14 cellular contexts compared by ENCODE assay signal in the genomic region with DNA sequence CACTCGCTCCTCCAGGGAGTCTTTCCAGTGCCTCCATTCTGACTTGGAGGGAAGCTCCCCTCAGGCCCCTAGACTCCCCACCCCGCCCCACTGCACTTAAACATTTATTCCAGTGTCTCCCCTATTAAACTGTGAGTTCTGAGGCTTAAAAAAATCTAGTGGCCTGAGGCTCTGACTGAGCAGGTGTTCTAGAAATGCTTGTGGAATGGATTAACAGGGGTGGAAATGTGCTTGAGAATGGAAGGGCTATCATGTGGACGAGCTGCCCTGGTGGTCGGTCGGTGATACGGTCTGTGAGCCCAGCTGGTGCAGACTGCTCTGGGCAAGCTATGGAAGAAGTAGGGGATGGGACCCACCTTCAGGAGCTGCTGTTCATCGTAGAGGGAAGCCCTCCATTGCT.
DNase-seq lines count a peak whose midpoint lies in the region; ATAC-seq and TF ChIP-seq lines count a peak whose summit lies in the region.
"Had no signal": no experiment of that assay in that cellular context is flagged by ENCODE, and none has a peak within 500 bp of the region (broad histone marks: within the 10 kb centered on the region; RNA-seq: fewer than 3 reads in every experiment).

No MANE protein-coding gene starts in this region.

- H3K9me3 Mint-ChIP-seq in WTC11 = no peaks in the 10 kb centered on the region
- H3K9me3 Mint-ChIP-seq: CD8-positive, alpha-beta memory T cell; IgD-negative memory B cell had no signal

- H3K27me3 ChIP-seq in H7 (ENCODE audit: control insufficient read depth, insufficient read depth, low read length) = no peaks in the 10 kb centered on the region

- DNase-seq in DMS79 (lab: John Stamatoyannopoulos, UW) (peak; percentile 9), DMS79 treated with DMSO at 0.1 percent for 48 hours (lab: John Stamatoyannopoulos, UW) (no peak), H7 (peak; percentile 24), WTC11 (ENCODE audit: low spot score) (no peak), myocyte (ENCODE audit: low read depth) (peak; percentile 35), KG1 (lab: John Stamatoyannopoulos, UW) (no peak)
- DNase-seq: Caco-2; CD8-positive, alpha-beta memory T cell; GM23248 had no signal

- CTCF ChIA-PET in WTC11 (lab: Charles Lee) = interaction anchor here (0.5 to 0.7 kb wide), 2 partner anchors 40 to 97 kb away, joined by 3 read pairs; no protein-coding TSS in a partner anchor

- H3K4me1 Mint-ChIP-seq in WTC11 = peaks cover 27% of the 10 kb centered on the region
- H3K4me1 Mint-ChIP-seq: IgD-negative memory B cell had no signal

- no peak overlapping the region for H3K4me3 ChIP-seq in H7 (ENCODE audit: insufficient read depth, low read depth, low read length)
- H3K4me3 ChIP-seq: GM12878, GM23248, HAP-1 had no signal

- POLR2A ChIA-PET in WTC11 (lab: Charles Lee) = no interaction called here

- ATAC-seq in WTC11 = no peak
- no peak for ATAC-seq in HG03442 (IDR thresholded peaks at IDR 0.05; ENCODE audit: unreplicated experiment)
- ATAC-seq in HG03460 (IDR thresholded peaks at IDR 0.05; ENCODE audit: unreplicated experiment) = no peak
- ATAC-seq: GM12878 had no signal

- no peaks in the 10 kb centered on the region; the same call in 1 of the 2 replicates for H3K36me3 ChIP-seq in H7 (replicated peaks; ENCODE audit: control insufficient read depth, insufficient read depth, low read length)
- H3K36me3 ChIP-seq: HAP-1 had no signal

- H3K36me3 Mint-ChIP-seq in WTC11 = no peaks in the 10 kb centered on the region

- H3K4me3 Mint-ChIP-seq in WTC11 = no peak overlapping the region
- H3K4me3 Mint-ChIP-seq: CD8-positive, alpha-beta memory T cell; IgD-negative memory B cell had no signal

- no peak for TF ChIP-seq CTCF in WTC11 (IDR thresholded peaks at IDR 0.05)

- H3K27me3 Mint-ChIP-seq in WTC11 (ENCODE audit: low read depth) = no peaks in the 10 kb centered on the region
- H3K27me3 Mint-ChIP-seq: IgD-negative memory B cell had no signal

- H3K27ac Mint-ChIP-seq in WTC11 = peak overlapping the region; percentile 82

TF ChIP-seq in WTC11, 78 proteins besides CTCF, POLR2A, EP300 and RAD21:
- no peak for TF ChIP-seq NR3C1 (CRISPR knock-in tag; conservative IDR thresholded peaks at IDR 0.05; ENCODE audit: low read depth)
- TF ChIP-seq, protein P1, sequence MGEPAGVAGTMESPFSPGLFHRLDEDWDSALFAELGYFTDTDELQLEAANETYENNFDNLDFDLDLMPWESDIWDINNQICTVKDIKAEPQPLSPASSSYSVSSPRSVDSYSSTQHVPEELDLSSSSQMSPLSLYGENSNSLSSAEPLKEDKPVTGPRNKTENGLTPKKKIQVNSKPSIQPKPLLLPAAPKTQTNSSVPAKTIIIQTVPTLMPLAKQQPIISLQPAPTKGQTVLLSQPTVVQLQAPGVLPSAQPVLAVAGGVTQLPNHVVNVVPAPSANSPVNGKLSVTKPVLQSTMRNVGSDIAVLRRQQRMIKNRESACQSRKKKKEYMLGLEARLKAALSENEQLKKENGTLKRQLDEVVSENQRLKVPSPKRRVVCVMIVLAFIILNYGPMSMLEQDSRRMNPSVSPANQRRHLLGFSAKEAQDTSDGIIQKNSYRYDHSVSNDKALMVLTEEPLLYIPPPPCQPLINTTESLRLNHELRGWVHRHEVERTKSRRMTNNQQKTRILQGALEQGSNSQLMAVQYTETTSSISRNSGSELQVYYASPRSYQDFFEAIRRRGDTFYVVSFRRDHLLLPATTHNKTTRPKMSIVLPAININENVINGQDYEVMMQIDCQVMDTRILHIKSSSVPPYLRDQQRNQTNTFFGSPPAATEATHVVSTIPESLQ (CRISPR knock-in tag; IDR thresholded peaks at IDR 0.05) = no peak
- TF ChIP-seq, protein P2, sequence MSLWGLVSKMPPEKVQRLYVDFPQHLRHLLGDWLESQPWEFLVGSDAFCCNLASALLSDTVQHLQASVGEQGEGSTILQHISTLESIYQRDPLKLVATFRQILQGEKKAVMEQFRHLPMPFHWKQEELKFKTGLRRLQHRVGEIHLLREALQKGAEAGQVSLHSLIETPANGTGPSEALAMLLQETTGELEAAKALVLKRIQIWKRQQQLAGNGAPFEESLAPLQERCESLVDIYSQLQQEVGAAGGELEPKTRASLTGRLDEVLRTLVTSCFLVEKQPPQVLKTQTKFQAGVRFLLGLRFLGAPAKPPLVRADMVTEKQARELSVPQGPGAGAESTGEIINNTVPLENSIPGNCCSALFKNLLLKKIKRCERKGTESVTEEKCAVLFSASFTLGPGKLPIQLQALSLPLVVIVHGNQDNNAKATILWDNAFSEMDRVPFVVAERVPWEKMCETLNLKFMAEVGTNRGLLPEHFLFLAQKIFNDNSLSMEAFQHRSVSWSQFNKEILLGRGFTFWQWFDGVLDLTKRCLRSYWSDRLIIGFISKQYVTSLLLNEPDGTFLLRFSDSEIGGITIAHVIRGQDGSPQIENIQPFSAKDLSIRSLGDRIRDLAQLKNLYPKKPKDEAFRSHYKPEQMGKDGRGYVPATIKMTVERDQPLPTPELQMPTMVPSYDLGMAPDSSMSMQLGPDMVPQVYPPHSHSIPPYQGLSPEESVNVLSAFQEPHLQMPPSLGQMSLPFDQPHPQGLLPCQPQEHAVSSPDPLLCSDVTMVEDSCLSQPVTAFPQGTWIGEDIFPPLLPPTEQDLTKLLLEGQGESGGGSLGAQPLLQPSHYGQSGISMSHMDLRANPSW (CRISPR knock-in tag; conservative IDR thresholded peaks at IDR 0.05; ENCODE audit: low read depth) = no peak
- TF ChIP-seq, protein P3, sequence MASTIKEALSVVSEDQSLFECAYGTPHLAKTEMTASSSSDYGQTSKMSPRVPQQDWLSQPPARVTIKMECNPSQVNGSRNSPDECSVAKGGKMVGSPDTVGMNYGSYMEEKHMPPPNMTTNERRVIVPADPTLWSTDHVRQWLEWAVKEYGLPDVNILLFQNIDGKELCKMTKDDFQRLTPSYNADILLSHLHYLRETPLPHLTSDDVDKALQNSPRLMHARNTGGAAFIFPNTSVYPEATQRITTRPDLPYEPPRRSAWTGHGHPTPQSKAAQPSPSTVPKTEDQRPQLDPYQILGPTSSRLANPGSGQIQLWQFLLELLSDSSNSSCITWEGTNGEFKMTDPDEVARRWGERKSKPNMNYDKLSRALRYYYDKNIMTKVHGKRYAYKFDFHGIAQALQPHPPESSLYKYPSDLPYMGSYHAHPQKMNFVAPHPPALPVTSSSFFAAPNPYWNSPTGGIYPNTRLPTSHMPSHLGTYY (CRISPR knock-in tag; IDR thresholded peaks at IDR 0.05) = no peak
- TF ChIP-seq CBFB (CRISPR knock-in tag; IDR thresholded peaks at IDR 0.05; ENCODE audit: low read depth) = no peak
- TF ChIP-seq IRF2 (CRISPR knock-in tag; IDR thresholded peaks at IDR 0.05; ENCODE audit: borderline replicate concordance, low read depth) = no peak
- TF ChIP-seq, protein P4, sequence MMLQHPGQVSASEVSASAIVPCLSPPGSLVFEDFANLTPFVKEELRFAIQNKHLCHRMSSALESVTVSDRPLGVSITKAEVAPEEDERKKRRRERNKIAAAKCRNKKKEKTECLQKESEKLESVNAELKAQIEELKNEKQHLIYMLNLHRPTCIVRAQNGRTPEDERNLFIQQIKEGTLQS (CRISPR knock-in tag; conservative IDR thresholded peaks at IDR 0.05) = no peak
- TF ChIP-seq, protein P5, sequence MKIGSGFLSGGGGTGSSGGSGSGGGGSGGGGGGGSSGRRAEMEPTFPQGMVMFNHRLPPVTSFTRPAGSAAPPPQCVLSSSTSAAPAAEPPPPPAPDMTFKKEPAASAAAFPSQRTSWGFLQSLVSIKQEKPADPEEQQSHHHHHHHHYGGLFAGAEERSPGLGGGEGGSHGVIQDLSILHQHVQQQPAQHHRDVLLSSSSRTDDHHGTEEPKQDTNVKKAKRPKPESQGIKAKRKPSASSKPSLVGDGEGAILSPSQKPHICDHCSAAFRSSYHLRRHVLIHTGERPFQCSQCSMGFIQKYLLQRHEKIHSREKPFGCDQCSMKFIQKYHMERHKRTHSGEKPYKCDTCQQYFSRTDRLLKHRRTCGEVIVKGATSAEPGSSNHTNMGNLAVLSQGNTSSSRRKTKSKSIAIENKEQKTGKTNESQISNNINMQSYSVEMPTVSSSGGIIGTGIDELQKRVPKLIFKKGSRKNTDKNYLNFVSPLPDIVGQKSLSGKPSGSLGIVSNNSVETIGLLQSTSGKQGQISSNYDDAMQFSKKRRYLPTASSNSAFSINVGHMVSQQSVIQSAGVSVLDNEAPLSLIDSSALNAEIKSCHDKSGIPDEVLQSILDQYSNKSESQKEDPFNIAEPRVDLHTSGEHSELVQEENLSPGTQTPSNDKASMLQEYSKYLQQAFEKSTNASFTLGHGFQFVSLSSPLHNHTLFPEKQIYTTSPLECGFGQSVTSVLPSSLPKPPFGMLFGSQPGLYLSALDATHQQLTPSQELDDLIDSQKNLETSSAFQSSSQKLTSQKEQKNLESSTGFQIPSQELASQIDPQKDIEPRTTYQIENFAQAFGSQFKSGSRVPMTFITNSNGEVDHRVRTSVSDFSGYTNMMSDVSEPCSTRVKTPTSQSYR (CRISPR knock-in tag; IDR thresholded peaks at IDR 0.05) = no peak
- no peak for TF ChIP-seq MXD4 (CRISPR knock-in tag; IDR thresholded peaks at IDR 0.05; ENCODE audit: borderline replicate concordance)
- TF ChIP-seq, protein P6, sequence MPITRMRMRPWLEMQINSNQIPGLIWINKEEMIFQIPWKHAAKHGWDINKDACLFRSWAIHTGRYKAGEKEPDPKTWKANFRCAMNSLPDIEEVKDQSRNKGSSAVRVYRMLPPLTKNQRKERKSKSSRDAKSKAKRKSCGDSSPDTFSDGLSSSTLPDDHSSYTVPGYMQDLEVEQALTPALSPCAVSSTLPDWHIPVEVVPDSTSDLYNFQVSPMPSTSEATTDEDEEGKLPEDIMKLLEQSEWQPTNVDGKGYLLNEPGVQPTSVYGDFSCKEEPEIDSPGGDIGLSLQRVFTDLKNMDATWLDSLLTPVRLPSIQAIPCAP (CRISPR knock-in tag; IDR thresholded peaks at IDR 0.05) = no peak

Comparison
In these comparisons a context has a peak if more than half of its experiments do, and no peak if none do; other contexts are left out.
1. DNase-seq: peak in DMS79 (single experiment), H7 (single experiment) and myocyte (single experiment); none in DMS79 treated with DMSO at 0.1 percent for 48 hours (single experiment), WTC11 (single experiment) and KG1 (single experiment).